In genomic region chr12:27566159-27566558, GRCh38 we compare ENCODE assay signal across 17 cellular contexts. TPM values are rescaled to one million over a fixed set of nuclear protein-coding genes. Genes with fewer than 3 reads are reported as not detected.
DNase-seq lines count a peak whose midpoint lies in the region; ATAC-seq and TF ChIP-seq lines count a peak whose summit lies in the region.
"Had no signal": no experiment of that assay in that cellular context is flagged by ENCODE, and none has a peak within 500 bp of the region (broad histone marks: within the 10 kb centered on the region; RNA-seq: fewer than 3 reads in every experiment).

No MANE protein-coding gene starts in this region.

- peaks cover 15% of the 10 kb centered on the region for H3F3A ChIP-seq in SK-N-SH (replicated peaks; ENCODE audit: insufficient read depth)

- H3K4me1 ChIP-seq in SK-N-SH (ENCODE audit: control insufficient read depth in 1 of 2, insufficient read depth in 2 of 2, low read depth in 1 of 2, low read length in 1 of 2) (peaks cover 5 to 13% of the 10 kb centered on the region in 2 experiments; a peak in 3 of 4 replicates), psoas muscle (peaks cover 19% of the 10 kb centered on the region), hepatocyte (ENCODE audit: insufficient read depth) (no peaks in the 10 kb centered on the region)
- H3K4me1 ChIP-seq: HAP-1 had no signal

- H3K9me3 ChIP-seq in SK-N-SH = no peaks in the 10 kb centered on the region
- H3K9me3 ChIP-seq in psoas muscle = no peaks in the 10 kb centered on the region
- no peaks in the 10 kb centered on the region for H3K9me3 ChIP-seq in hepatocyte (ENCODE audit: low read depth)
- H3K9me3 ChIP-seq: HAP-1 had no signal

- H2AFZ ChIP-seq in SK-N-SH (ENCODE audit: low read depth) (no peak overlapping the region), hepatocyte (no peak overlapping the region)

- H3K9ac ChIP-seq in SK-N-SH = no peak overlapping the region

- CTCF ChIA-PET in SK-N-SH (lab: Yijun Ruan, JAX) (interaction anchor here (0.6 to 1.1 kb wide), 2 partner anchors 20 to 57 kb away, joined by 3 read pairs; no protein-coding TSS in a partner anchor), T-cell (lab: Charles Lee) (interaction anchor here in 1 of 2 donors (0.8 kb wide), 1 partner anchor 131 kb away, joined by 7 read pairs; no protein-coding TSS in a partner anchor)

- ATAC-seq in SK-N-SH treated with all-trans-retinoic acid at 6 μM for 48 hours = no peak
- ATAC-seq in psoas muscle = peak in 2 of 4 donors; percentile 42 to 53
- ATAC-seq in T-cell (replicated peaks in 1 of 4) = no peak
- ATAC-seq: Right ventricle myocardium inferior had no signal

- TF ChIP-seq CTCF in SK-N-SH (IDR thresholded peaks at IDR 0.05) (0 out of 2 replicates have a peak, but pooled peaks have one; percentile 13), choroid plexus epithelial cell (conservative IDR thresholded peaks at IDR 0.05; ENCODE audit: low read depth, low read length) (peak; percentile 15), psoas muscle (IDR thresholded peaks at IDR 0.05) (peak; percentile 23), hepatocyte (IDR thresholded peaks at IDR 0.05; ENCODE audit: poor library complexity) (no peak)

- H3K9me3 Mint-ChIP-seq in T-cell = no peaks in the 10 kb centered on the region
- H3K9me3 Mint-ChIP-seq: CD14-positive monocyte had no signal

- DNase-seq in SK-N-SH (no peak), NCI-H526 (lab: John Stamatoyannopoulos, UW) (peak; percentile 9 to 66), choroid plexus epithelial cell (ENCODE audit: low read depth) (no peak), psoas muscle (no peak), NCI-H226 (no peak), hepatocyte (ENCODE audit: low spot score) (no peak), T-cell (no peak)
- DNase-seq: COR-L47, Karpas-422, NCI-H1417, NCI-H1930, NCI-H524 treated with DMSO at 0.1 percent for 48 hours had no signal

- no peaks in the 10 kb centered on the region for H3K9me2 ChIP-seq in SK-N-SH
- H3K9me2 ChIP-seq in hepatocyte (replicated peaks; ENCODE audit: insufficient read depth) = no peaks in the 10 kb centered on the region

- POLR2A ChIA-PET in SK-N-SH (lab: Yijun Ruan, JAX) (no interaction called here), T-cell (lab: Charles Lee) (no interaction called here)

- H4K20me1 ChIP-seq in SK-N-SH (ENCODE audit: insufficient read depth) = no peaks in the 10 kb centered on the region
- H4K20me1 ChIP-seq in hepatocyte (ENCODE audit: insufficient read depth, poor library complexity, severe bottlenecking) = no peaks in the 10 kb centered on the region

- H3K27ac ChIP-seq in SK-N-SH (ENCODE audit: low read depth in 2 of 2, low read length in 1 of 2) = peak overlapping the region in 1 of 2 experiments; percentile 82; a peak in 1 of 4 replicates
- H3K27ac ChIP-seq in psoas muscle = no peak overlapping the region
- H3K27ac ChIP-seq in hepatocyte = no peak overlapping the region
- H3K27ac ChIP-seq: SK-N-MC had no signal

- peaks cover 0 to 12% of the 10 kb centered on the region in 2 experiments for H3K36me3 ChIP-seq in SK-N-SH (replicated peaks in 1 of 2; ENCODE audit: control insufficient read depth in 1 of 2, insufficient read depth in 2 of 2, low read length in 1 of 2)
- H3K36me3 ChIP-seq in psoas muscle (ENCODE audit: insufficient read depth in 1 of 2, low read depth in 1 of 2) = no peaks in the 10 kb centered on the region
- no peaks in the 10 kb centered on the region for H3K36me3 ChIP-seq in hepatocyte (replicated peaks; ENCODE audit: insufficient read depth, low read depth)
- H3K36me3 ChIP-seq: HAP-1 had no signal

- no peak overlapping the region for H3K4me3 ChIP-seq in SK-N-SH (ENCODE audit: low read depth in 2 of 2, low read length in 1 of 2)
- H3K4me3 ChIP-seq in choroid plexus epithelial cell (ENCODE audit: low read depth, low read length) = no peak overlapping the region
- no peak overlapping the region for H3K4me3 ChIP-seq in psoas muscle
- no peak overlapping the region for H3K4me3 ChIP-seq in hepatocyte
- H3K4me3 ChIP-seq: HAP-1, SK-N-MC had no signal

- peak; percentile 45 for TF ChIP-seq RAD21 in SK-N-SH (IDR thresholded peaks at IDR 0.05; ENCODE audit: low read length)

- H3K4me1 Mint-ChIP-seq in T-cell = peaks cover 0 to 2% (median 0%) of the 10 kb centered on the region in 3 donors
- H3K4me1 Mint-ChIP-seq: CD14-positive monocyte had no signal

- H3K27ac Mint-ChIP-seq in T-cell = no peak overlapping the region
- H3K27ac Mint-ChIP-seq: CD14-positive monocyte had no signal

- H3K79me2 ChIP-seq in SK-N-SH (ENCODE audit: insufficient read depth) = peaks cover 99% of the 10 kb centered on the region
- H3K79me2 ChIP-seq in hepatocyte = peaks cover 60% of the 10 kb centered on the region

- intact Hi-C loops in psoas muscle (cut with DNase I) = loop anchor here (5.0 kb wide), 2 partner anchors 44 to 129 kb away; partner anchors contain the start of gene PPFIBP1 (in 1 of the 2)

- H3K4me2 ChIP-seq in SK-N-SH = no peak overlapping the region
- H3K4me2 ChIP-seq in hepatocyte = no peak overlapping the region

- no peak for TF ChIP-seq EP300 in SK-N-SH (IDR thresholded peaks at IDR 0.05; ENCODE audit: borderline replicate concordance in 1 of 2, low read depth in 1 of 2, low read length in 1 of 2)

- 88% methylated on average over 2 of the region's 2 CpGs for WGBS in SK-N-SH (ENCODE audit: low lambda C conversion rate)
- 81 to 86% (median 84%) methylated on average over 2 of the region's 2 CpGs for WGBS in psoas muscle, 3 donors
- 90% methylated on average over 2 of the region's 2 CpGs for WGBS in hepatocyte (ENCODE audit: low lambda C conversion rate, missing lambda C conversion rate)

- H3K27me3 Mint-ChIP-seq in T-cell = peaks cover 0 to 5% of the 10 kb centered on the region in 2 donors

- no peaks in the 10 kb centered on the region for H3K27me3 ChIP-seq in SK-N-SH (ENCODE audit: insufficient read depth)
- no peaks in the 10 kb centered on the region for H3K27me3 ChIP-seq in psoas muscle (ENCODE audit: insufficient read depth in 3 of 3, low read length in 2 of 3)
- no peaks in the 10 kb centered on the region for H3K27me3 ChIP-seq in hepatocyte

- no peak overlapping the region for H3K4me3 Mint-ChIP-seq in T-cell
- H3K4me3 Mint-ChIP-seq: CD14-positive monocyte had no signal

- H3K36me3 Mint-ChIP-seq in T-cell = no peaks in the 10 kb centered on the region
- H3K36me3 Mint-ChIP-seq: CD14-positive monocyte had no signal

TF ChIP-seq in SK-N-SH, 30 proteins besides CTCF, POLR2A, EP300 and RAD21 (continues in another document):
- TF ChIP-seq FOXJ3 (CRISPR knock-in tag; IDR thresholded peaks at IDR 0.05) (no peak), USF2 (IDR thresholded peaks at IDR 0.05; ENCODE audit: borderline replicate concordance, low read depth, low read length) (no peak), ZBTB33 (IDR thresholded peaks at IDR 0.05; ENCODE audit: borderline replicate concordance, low read depth) (no peak)

TF ChIP-seq in SK-N-SH treated with all-trans-retinoic acid at 6 μM for 48 hours, 23 proteins besides CTCF, POLR2A, EP300 and RAD21 (continues in another document):
- TF ChIP-seq SNAI2 (CRISPR knock-in tag; IDR thresholded peaks at IDR 0.05) (no peak), ARNTL (CRISPR knock-in tag; IDR thresholded peaks at IDR 0.05; ENCODE audit: borderline replicate concordance, low read depth) (no peak), CREB5 (CRISPR knock-in tag; IDR thresholded peaks at IDR 0.05; ENCODE audit: low read depth) (no peak), ZC3H10 (CRISPR knock-in tag; IDR thresholded peaks at IDR 0.05) (no peak), PPARA (CRISPR knock-in tag; IDR thresholded peaks at IDR 0.05; ENCODE audit: borderline replicate concordance) (no peak), PATZ1 (CRISPR knock-in tag; IDR thresholded peaks at IDR 0.05; ENCODE audit: borderline replicate concordance) (no peak), ZNF8 (CRISPR knock-in tag; IDR thresholded peaks at IDR 0.05) (no peak), ISL1 (CRISPR knock-in tag; IDR thresholded peaks at IDR 0.05) (no peak), ZFP30 (CRISPR knock-in tag; IDR thresholded peaks at IDR 0.05) (no peak), ESRRG (CRISPR knock-in tag; IDR thresholded peaks at IDR 0.05) (no peak), OSR1 (CRISPR knock-in tag; IDR thresholded peaks at IDR 0.05) (no peak), ZFP3 (CRISPR knock-in tag; IDR thresholded peaks at IDR 0.05) (no peak), ZNF565 (CRISPR knock-in tag; conservative IDR thresholded peaks at IDR 0.05; ENCODE audit: low read depth) (no peak), RARB (CRISPR knock-in tag; IDR thresholded peaks at IDR 0.05) (no peak), TCF4 (CRISPR knock-in tag; IDR thresholded peaks at IDR 0.05; ENCODE audit: borderline replicate concordance) (no peak)

RNA-seq across cellular contexts. Expression of gene PPFIBP1, which starts 42.2 kb away (rescaled TPM):
- polyA plus RNA-seq in SK-N-SH (2012; rRNA removed) (55.0 and 74.3 TPM in 2 replicates), psoas muscle (10 to 100 TPM in 1 of 3 donors, 1 to 10 TPM in 2; 5.9 to 11.2 (median 6.3) TPM), hepatocyte (23.9 and 26.1 TPM in 2 replicates)
- polyA plus RNA-seq in SK-N-SH (2012; cell fraction: cytosol; rRNA removed) = 60.6 and 69.2 TPM in 2 replicates
- 89.8 and 149 TPM in 2 replicates for polyA plus RNA-seq in SK-N-SH (2012; cell fraction: nucleus; rRNA removed)
- total RNA-seq in psoas muscle (10 to 100 TPM; 28.3 to 63.1 (median 29.6) TPM), hepatocyte (38.6 and 42.4 TPM in 2 replicates), T-cell (1 to 10 TPM; 4.1 to 6.1 (median 5.8) TPM)

Comparison
In these comparisons a context has a peak if more than half of its experiments do, and no peak if none do; other contexts are left out.
1. DNase-seq: peak in NCI-H526 (2 of 2); none in SK-N-SH (single experiment), choroid plexus epithelial cell (single experiment), psoas muscle (0 of 2), NCI-H226 (single experiment), hepatocyte (single experiment) and T-cell (0 of 34).